Comparison of ENCODE assay signal across 9 cellular contexts in genomic region chr1:160161965-160162705, GRCh38. TPM values are rescaled to one million over a fixed set of nuclear protein-coding genes. Genes with fewer than 3 reads are reported as not detected.
DNase-seq lines count a peak whose midpoint lies in the region; ATAC-seq and TF ChIP-seq lines count a peak whose summit lies in the region.
"Had no signal": no experiment of that assay in that cellular context is flagged by ENCODE, and none has a peak within 500 bp of the region (broad histone marks: within the 10 kb centered on the region; RNA-seq: fewer than 3 reads in every experiment).

No MANE protein-coding gene starts in this region.

- H3K9ac ChIP-seq in adipocyte (ENCODE audit: low read length): no peak overlapping the region

- DNase-seq in AG08396 (ENCODE audit: low spot score) (peak; percentile 29), GM23338 (ENCODE audit: low spot score) (peak; percentile 91), adipocyte (ENCODE audit: low read depth) (peak; percentile 53), iPS DF 6.9 (ENCODE audit: low read depth, low spot score) (peak; percentile 72), hepatic stellate cell (ENCODE audit: low spot score) (no peak), NCI-H524 treated with DMSO at 0.1 percent for 48 hours (lab: John Stamatoyannopoulos, UW) (no peak)
- no peak for DNase-seq in effector memory CD8-positive, alpha-beta T cell
- no peak for DNase-seq in activated T-cell treated with anti-CD3 and anti-CD28 coated beads, Interleukin-2, amount 50 U/mL, for 48 hours
- DNase-seq: stimulated activated CD4-positive, alpha-beta T cell treated with anti-CD3 and anti-CD28 coated beads, Interleukin-4, amount 100 ng/mL, for 4 hours had no signal

- no peaks in the 10 kb centered on the region for H3F3A ChIP-seq in GM23338 (replicated peaks; ENCODE audit: low read depth)

- H3K27ac Mint-ChIP-seq in GM23338: no peak overlapping the region
- no peak overlapping the region for H3K27ac Mint-ChIP-seq in effector memory CD8-positive, alpha-beta T cell

- no CpG with 5 or more reads among the region's 6 CpGs for WGBS in iPS DF 6.9 (ENCODE audit: insufficient coverage, insufficient read length)

- no peaks in the 10 kb centered on the region for H3K36me3 Mint-ChIP-seq in GM23338 (ENCODE audit: low read depth)
- H3K36me3 Mint-ChIP-seq in effector memory CD8-positive, alpha-beta T cell (ENCODE audit: insufficient read depth): no peaks in the 10 kb centered on the region

- peak; percentile 82 to 98 for TF ChIP-seq CTCF in GM23338 (conservative IDR thresholded peaks at IDR 0.05; ENCODE audit: low read depth in 2 of 2)

- H3K36me3 ChIP-seq in GM23338 (ENCODE audit: insufficient read depth) (no peaks in the 10 kb centered on the region), adipocyte (ENCODE audit: control insufficient read depth, insufficient read depth, low read length, severe bottlenecking) (no peaks in the 10 kb centered on the region), iPS DF 6.9 (ENCODE audit: control insufficient read depth, insufficient read depth, low read length) (no peaks in the 10 kb centered on the region)

- H4K20me1 ChIP-seq in GM23338 (replicated peaks; ENCODE audit: insufficient read depth): no peaks in the 10 kb centered on the region

- H3K4me3 ChIP-seq in GM23338 (no peak overlapping the region), adipocyte (ENCODE audit: low read length) (no peak overlapping the region), iPS DF 6.9 (ENCODE audit: low read length) (no peak overlapping the region)

- H3K27me3 ChIP-seq in GM23338 (ENCODE audit: insufficient read depth): no peaks in the 10 kb centered on the region
- peaks cover 11% of the 10 kb centered on the region for H3K27me3 ChIP-seq in adipocyte (replicated peaks; ENCODE audit: control insufficient read depth, insufficient read depth, low read length)
- H3K27me3 ChIP-seq in iPS DF 6.9 (ENCODE audit: control insufficient read depth, insufficient read depth, low read length): no peaks in the 10 kb centered on the region

- H3K4me1 ChIP-seq in GM23338 (ENCODE audit: insufficient read depth): peaks cover 6% of the 10 kb centered on the region
- H3K4me1 ChIP-seq in adipocyte (ENCODE audit: control insufficient read depth, insufficient read depth, low read length): peaks cover 13% of the 10 kb centered on the region
- peaks cover 1% of the 10 kb centered on the region; the same call in 1 of the 2 replicates for H3K4me1 ChIP-seq in iPS DF 6.9 (ENCODE audit: control insufficient read depth, insufficient read depth, low read length)

- H3K9me3 ChIP-seq in adipocyte (ENCODE audit: control insufficient read depth, low read length): no peaks in the 10 kb centered on the region
- H3K9me3 ChIP-seq in iPS DF 6.9 (ENCODE audit: control insufficient read depth, insufficient read depth, low read length): no peaks in the 10 kb centered on the region

- peak; percentile 99 for ATAC-seq in GM23338
- no peak for ATAC-seq in effector memory CD8-positive, alpha-beta T cell (replicated peaks)

- peak overlapping the region; percentile 35; the same call in 1 of the 2 replicates for H3K4me2 ChIP-seq in GM23338

- peaks cover 9% of the 10 kb centered on the region for H3K27me3 Mint-ChIP-seq in GM23338 (ENCODE audit: insufficient read depth, low read depth, poor library complexity)
- peaks cover 13 to 69% of the 10 kb centered on the region in 2 donors for H3K27me3 Mint-ChIP-seq in effector memory CD8-positive, alpha-beta T cell

- no peaks in the 10 kb centered on the region for H3K79me2 ChIP-seq in GM23338 (replicated peaks; ENCODE audit: insufficient read depth)

- no peaks in the 10 kb centered on the region for H3K9me3 Mint-ChIP-seq in GM23338
- no peaks in the 10 kb centered on the region for H3K9me3 Mint-ChIP-seq in effector memory CD8-positive, alpha-beta T cell

- peak overlapping the region; percentile 84 for H2AFZ ChIP-seq in GM23338

- no peak overlapping the region for H3K27ac ChIP-seq in GM23338 (ENCODE audit: low read depth)
- no peak overlapping the region for H3K27ac ChIP-seq in iPS DF 6.9 (ENCODE audit: low read length)

- peaks cover 18% of the 10 kb centered on the region for H3K4me1 Mint-ChIP-seq in GM23338
- H3K4me1 Mint-ChIP-seq in effector memory CD8-positive, alpha-beta T cell (ENCODE audit: low read depth in 2 of 2): no peaks in the 10 kb centered on the region

- no peak overlapping the region for H3K4me3 Mint-ChIP-seq in GM23338
- H3K4me3 Mint-ChIP-seq in effector memory CD8-positive, alpha-beta T cell: no peak overlapping the region

- no peaks in the 10 kb centered on the region for H3K9me2 ChIP-seq in GM23338 (ENCODE audit: insufficient read depth)

TF ChIP-seq in GM23338, 12 proteins besides CTCF, POLR2A, EP300 and RAD21:
- TF ChIP-seq ZNF114 (CRISPR knock-in tag; IDR thresholded peaks at IDR 0.05) (no peak), ZNF462 (CRISPR knock-in tag; IDR thresholded peaks at IDR 0.05) (no peak), NANOG (IDR thresholded peaks at IDR 0.05; ENCODE audit: borderline replicate concordance) (no peak), ZNF331 (CRISPR knock-in tag; IDR thresholded peaks at IDR 0.05; ENCODE audit: low read depth) (no peak), EZH2 (IDR thresholded peaks at IDR 0.05; ENCODE audit: low read depth, unreplicated experiment) (no peak)
TF ChIP-seq in GM23338: peak in this region for 0.

RNA-seq across cellular contexts. Expression of gene ATP1A4, which starts 10.7 kb away (rescaled TPM):
- total RNA-seq in GM23338 (2014; rRNA removed; shearing (Covaris generic)): 0.23 and 0.63 TPM in 2 replicates
- polyA plus RNA-seq in GM23338 (2016; fragmentation: Nextera tagmentation; extraction: Ambion mirVana): 0.27 and 0.43 TPM in 2 replicates

RNA-seq across cellular contexts. Expression of gene CASQ1, which starts 28.2 kb away (rescaled TPM):
- 1.2 and 2.8 TPM in 2 replicates for total RNA-seq in GM23338 (2014; rRNA removed; shearing (Covaris generic))
- polyA plus RNA-seq in GM23338 (2016; fragmentation: Nextera tagmentation; extraction: Ambion mirVana): 1.0 and 1.1 TPM in 2 replicates

RNA-seq across cellular contexts. Expression of gene PEA15, which starts 43.0 kb away (rescaled TPM):
- 80.8 and 104 TPM in 2 replicates for total RNA-seq in GM23338 (2014; rRNA removed; shearing (Covaris generic))
- polyA plus RNA-seq in GM23338 (2016; fragmentation: Nextera tagmentation; extraction: Ambion mirVana): 60.3 and 66.6 TPM in 2 replicates

RNA-seq across cellular contexts. Expression of gene ATP1A2, which starts 46.6 kb away (rescaled TPM):
- total RNA-seq in GM23338 (2014; rRNA removed; shearing (Covaris generic)): 17.7 and 18.3 TPM in 2 replicates
- polyA plus RNA-seq in GM23338 (2016; fragmentation: Nextera tagmentation; extraction: Ambion mirVana): 4.9 and 5.2 TPM in 2 replicates

Comparison
In these comparisons a context has a peak if more than half of its experiments do, and no peak if none do; other contexts are left out.
1. DNase-seq: peak in AG08396 (single experiment), GM23338 (single experiment), adipocyte (single experiment) and iPS DF 6.9 (single experiment); none in effector memory CD8-positive, alpha-beta T cell (0 of 3), hepatic stellate cell (single experiment), NCI-H524 treated with DMSO at 0.1 percent for 48 hours (single experiment) and activated T-cell treated with anti-CD3 and anti-CD28 coated beads, Interleukin-2, amount 50 U/mL, for 48 hours (0 of 2).